ENCODE assay signal across 26 cellular contexts in genomic region chr11:59184876-59185275, GRCh38. TPM values are rescaled to one million over a fixed set of nuclear protein-coding genes. Genes with fewer than 3 reads are reported as not detected.
DNase-seq lines count a peak whose midpoint lies in the region; ATAC-seq, FAIRE-seq and TF ChIP-seq lines count a peak whose summit lies in the region.
"Had no signal": no experiment of that assay in that cellular context is flagged by ENCODE, and none has a peak within 500 bp of the region (broad histone marks: within the 10 kb centered on the region; RNA-seq: fewer than 3 reads in every experiment).

No MANE protein-coding gene starts in this region.

- intact Hi-C loops in colonic mucosa (cut with DNase I), result no loop called here
- intact Hi-C loops in pancreas (cut with DNase I), result no loop called here
- intact Hi-C loops in upper lobe of right lung (cut with DNase I), result no loop called here
- intact Hi-C loops in activated CD4-positive, alpha-beta memory T cell treated with anti-CD3 and anti-CD28 coated beads for 36 hours (cut with micrococcal nuclease), result no loop called here

- 64 to 71% methylated on average over 1 to 2 of the region's 6 CpGs for WGBS in mesodermal cell (ENCODE audit: insufficient coverage in 2 of 2), 2 experiments
- 56 to 57% methylated on average over 6 of the region's 6 CpGs for WGBS in pancreas, 2 donors

- H3K27me3 ChIP-seq in colonic mucosa (no peaks in the 10 kb centered on the region), pancreas (no peaks in the 10 kb centered on the region), upper lobe of right lung (no peaks in the 10 kb centered on the region), foreskin keratinocyte (no peaks in the 10 kb centered on the region)
- H3K27me3 ChIP-seq: right lobe of liver, SJSA1 had no signal

- H3K4me3 ChIP-seq in colonic mucosa, result no peak overlapping the region
- no peak overlapping the region for H3K4me3 ChIP-seq in mesodermal cell (ENCODE audit: extremely low read depth, insufficient read depth, low read length, poor library complexity, severe bottlenecking)
- H3K4me3 ChIP-seq in pancreas, result no peak overlapping the region
- no peak overlapping the region for H3K4me3 ChIP-seq in upper lobe of right lung
- H3K4me3 ChIP-seq: HAP-1, K562, right lobe of liver, SJSA1 had no signal

- H3K27ac Mint-ChIP-seq in activated CD4-positive, alpha-beta memory T cell treated with anti-CD3 and anti-CD28 coated beads for 36 hours, result no peak overlapping the region
- H3K27ac Mint-ChIP-seq: activated CD4-positive, alpha-beta T cell treated with anti-CD3 and anti-CD28 coated beads, Interleukin-2, amount 10 ng/mL, durations not matched to agents 7 days and 5 days; activated naive CD8-positive, alpha-beta T cell; activated T-helper 17 cell treated with anti-CD3 and anti-CD28 coated beads, Interleukin-2, amount 50 U/mL, for 72 hours; CD4-positive, CD25-positive, alpha-beta regulatory T cell; T-helper 1 cell treated with Interleukin-12 subunit alpha and Interleukin-12 subunit beta and Interleukin-4 antibody, amounts not matched to agents 30 μg/mL and 1 μg/mL, for 36 hours had no signal

- no peak for ATAC-seq in pancreas
- ATAC-seq in upper lobe of right lung, result no peak
- ATAC-seq in foreskin keratinocyte, result no peak
- ATAC-seq in GM21825 (IDR thresholded peaks at IDR 0.05; ENCODE audit: unreplicated experiment), result no peak
- ATAC-seq: activated T-helper 17 cell treated with anti-CD3 and anti-CD28 coated beads, Interleukin-2, amount 50 U/mL, for 72 hours; K562; right lobe of liver had no signal

- H3K27me3 Mint-ChIP-seq in activated CD4-positive, alpha-beta memory T cell treated with anti-CD3 and anti-CD28 coated beads for 36 hours, result no peaks in the 10 kb centered on the region
- H3K27me3 Mint-ChIP-seq: activated CD4-positive, alpha-beta T cell treated with anti-CD3 and anti-CD28 coated beads, Interleukin-2, amount 10 ng/mL, durations not matched to agents 7 days and 5 days; activated T-helper 17 cell treated with anti-CD3 and anti-CD28 coated beads, Interleukin-2, amount 50 U/mL, for 72 hours had no signal

- H3K9me3 ChIP-seq in colonic mucosa (no peaks in the 10 kb centered on the region), mesodermal cell (ENCODE audit: control insufficient read depth, low read length) (no peaks in the 10 kb centered on the region), pancreas (no peaks in the 10 kb centered on the region), upper lobe of right lung (no peaks in the 10 kb centered on the region)
- H3K9me3 ChIP-seq: HAP-1, right lobe of liver, SJSA1 had no signal

- peak overlapping the region in 1 of 2 donors; percentile 84 for H3K9ac ChIP-seq in colonic mucosa (ENCODE audit: low read depth in 2 of 2, low read length in 2 of 2)

- POLR2A ChIA-PET in activated CD4-positive, alpha-beta memory T cell treated with anti-CD3 and anti-CD28 coated beads for 36 hours (lab: Charles Lee), result no interaction called here

- DNase-seq in colonic mucosa (no peak), pancreas (no peak), upper lobe of right lung (no peak), foreskin keratinocyte (no peak)
- DNase-seq in activated CD4-positive, alpha-beta memory T cell treated with anti-CD3 and anti-CD28 coated beads for 36 hours, result no peak
- DNase-seq: activated CD4-positive, alpha-beta T cell treated with anti-CD3 and anti-CD28 coated beads, Interleukin-2, amount 10 ng/mL, durations not matched to agents 7 days and 5 days; CD4-positive, CD25-positive, alpha-beta regulatory T cell; glutamatergic neuron; midbrain; MM.1S; NCI-H1417 treated with DMSO at 0.1 percent for 48 hours; NCI-H524 treated with DMSO at 0.1 percent for 48 hours; occipital lobe; right lobe of liver; stimulated activated CD4-positive, alpha-beta T cell treated with anti-CD3 and anti-CD28 coated beads, Interleukin-15, amount 100 ng/mL, for 24 hours had no signal

- no peaks in the 10 kb centered on the region for H3K36me3 Mint-ChIP-seq in activated CD4-positive, alpha-beta memory T cell treated with anti-CD3 and anti-CD28 coated beads for 36 hours
- H3K36me3 Mint-ChIP-seq: CD4-positive, CD25-positive, alpha-beta regulatory T cell had no signal

- H3K27ac ChIP-seq in colonic mucosa (peak overlapping the region; percentile 73), mesodermal cell (ENCODE audit: low read depth, low read length, severe bottlenecking) (peak overlapping the region; percentile 33), pancreas (peak overlapping the region in 3 of 4 donors; percentile 18 to 79 (median 74)), upper lobe of right lung (peak overlapping the region; percentile 60), foreskin keratinocyte (no peak overlapping the region)
- H3K27ac ChIP-seq: SJSA1 had no signal

- FAIRE-seq in pancreas (lab: Jason Lieb, UNC), result no peak
- FAIRE-seq: astrocyte, GM18507, K562 had no signal

- TF ChIP-seq CTCF in colonic mucosa (IDR thresholded peaks at IDR 0.05), result no peak
- no peak for TF ChIP-seq CTCF in pancreas (IDR thresholded peaks at IDR 0.05)
- TF ChIP-seq CTCF in upper lobe of right lung (IDR thresholded peaks at IDR 0.05), result no peak
- no peak for TF ChIP-seq CTCF in foreskin keratinocyte (conservative IDR thresholded peaks at IDR 0.05)

- no peak overlapping the region for H3K4me3 Mint-ChIP-seq in activated CD4-positive, alpha-beta memory T cell treated with anti-CD3 and anti-CD28 coated beads for 36 hours
- H3K4me3 Mint-ChIP-seq: activated CD4-positive, alpha-beta T cell treated with anti-CD3 and anti-CD28 coated beads, Interleukin-2, amount 10 ng/mL, durations not matched to agents 7 days and 5 days; activated naive CD8-positive, alpha-beta T cell; activated T-helper 17 cell treated with anti-CD3 and anti-CD28 coated beads, Interleukin-2, amount 50 U/mL, for 72 hours; CD4-positive, CD25-positive, alpha-beta regulatory T cell; T-helper 1 cell treated with Interleukin-12 subunit alpha and Interleukin-12 subunit beta and Interleukin-4 antibody, amounts not matched to agents 30 μg/mL and 1 μg/mL, for 36 hours had no signal

- peaks cover 31% of the 10 kb centered on the region for H3K4me1 ChIP-seq in colonic mucosa
- peaks cover 9% of the 10 kb centered on the region for H3K4me1 ChIP-seq in mesodermal cell (ENCODE audit: control insufficient read depth, insufficient read depth, low read length, poor library complexity, severe bottlenecking)
- H3K4me1 ChIP-seq in pancreas, result peaks cover 0 to 16% (median 0%) of the 10 kb centered on the region in 3 donors
- H3K4me1 ChIP-seq in upper lobe of right lung, result peaks cover 60% of the 10 kb centered on the region
- H3K4me1 ChIP-seq in foreskin keratinocyte, result no peaks in the 10 kb centered on the region
- H3K4me1 ChIP-seq: HAP-1 had no signal

- H3K36me3 ChIP-seq in colonic mucosa (peaks cover 2% of the 10 kb centered on the region), mesodermal cell (ENCODE audit: control insufficient read depth, insufficient read depth, low read length) (peaks cover 25% of the 10 kb centered on the region), pancreas (peaks cover 0 to 8% (median 0%) of the 10 kb centered on the region in 3 donors), upper lobe of right lung (peaks cover 14% of the 10 kb centered on the region)

- H3K4me1 Mint-ChIP-seq in activated CD4-positive, alpha-beta memory T cell treated with anti-CD3 and anti-CD28 coated beads for 36 hours (ENCODE audit: low read depth), result peaks cover 2% of the 10 kb centered on the region
- H3K4me1 Mint-ChIP-seq: activated CD4-positive, alpha-beta T cell treated with anti-CD3 and anti-CD28 coated beads, Interleukin-2, amount 10 ng/mL, durations not matched to agents 7 days and 5 days; activated T-helper 17 cell treated with anti-CD3 and anti-CD28 coated beads, Interleukin-2, amount 50 U/mL, for 72 hours; CD4-positive, CD25-positive, alpha-beta regulatory T cell had no signal

- H3K9me3 Mint-ChIP-seq in activated CD4-positive, alpha-beta memory T cell treated with anti-CD3 and anti-CD28 coated beads for 36 hours, result no peaks in the 10 kb centered on the region
- H3K9me3 Mint-ChIP-seq: activated CD4-positive, alpha-beta T cell treated with anti-CD3 and anti-CD28 coated beads, Interleukin-2, amount 10 ng/mL, durations not matched to agents 7 days and 5 days; activated T-helper 17 cell treated with anti-CD3 and anti-CD28 coated beads, Interleukin-2, amount 50 U/mL, for 72 hours had no signal

- CTCF ChIA-PET in activated CD4-positive, alpha-beta memory T cell treated with anti-CD3 and anti-CD28 coated beads for 36 hours (lab: Charles Lee), result interaction anchor here (1.3 to 7.7 kb wide), 7 partner anchors 10 to 248 kb away, joined by 3 to 157 read pairs (median 22); partner anchors contain the start of gene DTX4

RNA-seq across cellular contexts. Expression of gene DTX4, which starts 12.9 kb away (rescaled TPM):
- 10 to 100 TPM; 54.7 to 59.7 TPM for total RNA-seq in colonic mucosa
- polyA plus RNA-seq in mesodermal cell (2013, experiment 1 of 2), result 17.7 TPM
- polyA plus RNA-seq in mesodermal cell (2013, experiment 2 of 2), result 14.2 TPM
- 10 to 100 TPM in 2 of 6 donors, 1 to 10 TPM in 4; 5.9 to 16.3 (median 8.3) TPM for total RNA-seq in pancreas
- polyA plus RNA-seq in pancreas, result 10 to 100 TPM in 1 of 2 donors, 1 to 10 TPM in 1; 9.0 to 12.3 TPM
- 43.1 TPM for total RNA-seq in upper lobe of right lung
- total RNA-seq in foreskin keratinocyte, result 5.7 and 6.2 TPM in 2 replicates
- 2.3 and 2.7 TPM in 2 replicates for polyA plus RNA-seq in foreskin keratinocyte
- total RNA-seq in activated CD4-positive, alpha-beta memory T cell treated with anti-CD3 and anti-CD28 coated beads for 36 hours, result under 1 TPM; 0.05 to 0.07 TPM

RNA-seq across cellular contexts. Expression of gene MPEG1, which starts 27.9 kb away (rescaled TPM):
- total RNA-seq in colonic mucosa, result 10 to 100 TPM in 1 of 2 donors, 1 to 10 TPM in 1; 4.7 to 17.6 TPM
- polyA plus RNA-seq in mesodermal cell (2013, experiment 1 of 2), result not detected
- not detected for polyA plus RNA-seq in mesodermal cell (2013, experiment 2 of 2)
- 1 to 10 TPM in 5 of 6 donors, under 1 TPM in 1; 0.51 to 7.1 (median 3.4) TPM for total RNA-seq in pancreas
- polyA plus RNA-seq in pancreas, result under 1 TPM; 0.68 to 0.92 TPM
- total RNA-seq in upper lobe of right lung, result 34.1 TPM
- total RNA-seq in foreskin keratinocyte, result not detected in 2 replicates
- polyA plus RNA-seq in foreskin keratinocyte, result not detected in 2 replicates
- total RNA-seq in activated CD4-positive, alpha-beta memory T cell treated with anti-CD3 and anti-CD28 coated beads for 36 hours, result not detected
- total RNA-seq: activated CD4-positive, alpha-beta T cell treated with anti-CD3 and anti-CD28 coated beads, Interleukin-2, amount 10 ng/mL, durations not matched to agents 7 days and 5 days; astrocyte; fibroblast of lung; SJSA1 had no signal
- polyA plus RNA-seq: fibroblast of lung, K562 had no signal

RNA-seq across cellular contexts. Expression of gene FAM111A, which starts 42.2 kb away (rescaled TPM):
- total RNA-seq in colonic mucosa (10 to 100 TPM; 24.9 to 38.1 TPM), pancreas (10 to 100 TPM in 2 of 6 donors, 1 to 10 TPM in 4; 3.9 to 25.1 (median 8.1) TPM), upper lobe of right lung (60.9 TPM), foreskin keratinocyte (37.2 and 40.8 TPM in 2 replicates)
- polyA plus RNA-seq in mesodermal cell (2013, experiment 1 of 2), result 5.7 TPM
- 5.0 TPM for polyA plus RNA-seq in mesodermal cell (2013, experiment 2 of 2)
- polyA plus RNA-seq in pancreas (10 to 100 TPM; 19.7 to 25.1 TPM), foreskin keratinocyte (12.6 and 14.3 TPM in 2 replicates)
- 10 to 100 TPM; 87.6 to 87.8 TPM for total RNA-seq in activated CD4-positive, alpha-beta memory T cell treated with anti-CD3 and anti-CD28 coated beads for 36 hours
